10 cellular contexts compared by ENCODE assay signal in the genomic region with DNA sequence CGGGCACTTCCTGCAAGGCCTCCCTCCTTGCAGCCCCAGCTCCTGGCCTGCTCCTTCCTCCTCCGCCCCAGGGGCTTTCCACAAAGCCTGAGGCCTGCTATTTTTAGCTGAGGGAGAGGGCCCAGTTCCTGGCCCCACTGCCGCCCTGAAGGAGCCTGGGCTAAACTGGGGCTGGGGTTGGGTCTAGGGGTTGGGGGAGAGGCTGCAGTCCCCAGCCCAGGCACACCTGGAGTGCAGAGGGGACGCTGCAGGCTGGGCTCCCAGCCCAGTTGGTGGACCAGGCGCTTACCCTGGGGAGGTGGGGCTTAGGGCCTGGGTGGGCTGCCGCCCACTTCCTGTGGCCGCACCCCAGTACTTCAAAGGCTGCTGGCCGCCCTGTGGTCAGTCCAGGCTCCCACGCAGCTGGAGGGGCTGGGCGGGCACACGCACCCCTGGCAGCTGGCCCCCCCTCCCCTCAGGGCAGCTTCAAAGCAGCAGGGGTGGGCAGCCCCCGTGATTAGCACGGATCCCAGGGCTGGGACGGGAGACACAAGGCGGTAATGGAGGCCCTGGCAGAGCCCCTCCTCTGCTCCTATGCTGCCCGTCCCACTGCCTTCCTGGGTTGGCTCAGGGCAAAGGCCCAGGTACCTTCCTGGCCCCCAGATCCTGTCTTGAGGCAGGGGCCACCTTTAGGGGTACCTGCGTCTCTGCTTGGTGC. TPM values are rescaled to one million over a fixed set of nuclear protein-coding genes. Genes with fewer than 3 reads are reported as not detected.
DNase-seq lines count a peak whose midpoint lies in the region; ATAC-seq and TF ChIP-seq lines count a peak whose summit lies in the region.
"Had no signal": no experiment of that assay in that cellular context is flagged by ENCODE, and none has a peak within 500 bp of the region (broad histone marks: within the 10 kb centered on the region; RNA-seq: fewer than 3 reads in every experiment).

No MANE protein-coding gene starts in this region.

- H2BK120ac ChIP-seq in trophoblast cell (ENCODE audit: insufficient read depth, low read length, poor library complexity), result peak overlapping the region; percentile 23

- H3K4me3 ChIP-seq in OCI-LY3 (ENCODE audit: low read length) (peak overlapping the region; percentile 11; the same call in 1 of the 2 replicates), cardiac muscle cell (no peak overlapping the region), trophoblast cell (ENCODE audit: low read depth, low read length) (no peak overlapping the region)

- H2BK12ac ChIP-seq in trophoblast cell (ENCODE audit: low read length), result peak overlapping the region; percentile 78

- H3K27ac ChIP-seq in OCI-LY3 (ENCODE audit: low read length) (peak overlapping the region; percentile 21; the same call in 1 of the 2 replicates), cardiac muscle cell (peak overlapping the region; percentile 95), trophoblast cell (ENCODE audit: low read depth, low read length) (no peak overlapping the region)

- H3K9me3 ChIP-seq in OCI-LY3 (ENCODE audit: insufficient read depth, low read length) (no peaks in the 10 kb centered on the region), cardiac muscle cell (ENCODE audit: low read depth) (no peaks in the 10 kb centered on the region), trophoblast cell (ENCODE audit: insufficient read depth, low read depth, low read length) (peaks cover 3% of the 10 kb centered on the region)

- peak overlapping the region; percentile 10 for H3K4ac ChIP-seq in trophoblast cell (ENCODE audit: low read depth, low read length)

- peak overlapping the region; percentile 47 for H4K12ac ChIP-seq in trophoblast cell (ENCODE audit: low read depth, low read length)

- no peaks in the 10 kb centered on the region for H4K20me1 ChIP-seq in OCI-LY3 (ENCODE audit: insufficient read depth, low read length)

- peak overlapping the region; percentile 14 for H2BK5ac ChIP-seq in trophoblast cell (ENCODE audit: low read depth, low read length, poor library complexity)

- peak overlapping the region; percentile 82 for H3K14ac ChIP-seq in trophoblast cell (ENCODE audit: low read length)

- TF ChIP-seq CTCF in OCI-LY3 (IDR thresholded peaks at IDR 0.05; ENCODE audit: low read depth, low read length), result no peak
- no peak for TF ChIP-seq CTCF in cardiac muscle cell (IDR thresholded peaks at IDR 0.05; ENCODE audit: low read depth, low read length)

- H3K9ac ChIP-seq in OCI-LY3 (ENCODE audit: low read length) (peak overlapping the region; percentile 45; the same call in 1 of the 2 replicates), trophoblast cell (ENCODE audit: low read length) (no peak overlapping the region)

- in situ Hi-C loops in G401 (cut with HindIII; ENCODE audit: low sequenced_read_pairs), result no loop called here

- DNase-seq in Daoy (ENCODE audit: low read depth), result peak; percentile 44
- peak in 1 of 2 donors; percentile 25 for DNase-seq in cardiac muscle cell (ENCODE audit: low read depth in 1 of 2, low spot score in 1 of 2)
- no peak for DNase-seq in trophoblast cell
- no peak for DNase-seq in activated CD4-positive, CD25-positive, alpha-beta regulatory T cell (lab: John Stamatoyannopoulos, UW)
- no peak for DNase-seq in G401 (ENCODE audit: low spot score)
- DNase-seq in LoVo (ENCODE audit: low spot score), result no peak
- DNase-seq: COR-L47 had no signal

- peak overlapping the region; percentile 53 for H4K91ac ChIP-seq in trophoblast cell (ENCODE audit: low read depth, low read length)

- H3K36me3 ChIP-seq in OCI-LY3 (replicated peaks; ENCODE audit: low read depth, low read length) (no peaks in the 10 kb centered on the region), cardiac muscle cell (no peaks in the 10 kb centered on the region), trophoblast cell (ENCODE audit: control insufficient read depth in 1 of 2, insufficient read depth in 2 of 2, low read length in 2 of 2) (no peaks in the 10 kb centered on the region)

- H2AFZ ChIP-seq in OCI-LY3 (ENCODE audit: low read depth, low read length) (peak overlapping the region; percentile 23; the same call in 1 of the 2 replicates), trophoblast cell (ENCODE audit: insufficient read depth, low read length, poor library complexity) (peak overlapping the region; percentile 57)

- H3K27me3 ChIP-seq in OCI-LY3 (ENCODE audit: low read depth, low read length) (peaks cover 12% of the 10 kb centered on the region), cardiac muscle cell (no peaks in the 10 kb centered on the region), trophoblast cell (ENCODE audit: insufficient read depth, low read length) (no peaks in the 10 kb centered on the region)

- peak overlapping the region; percentile 23 for H3K18ac ChIP-seq in trophoblast cell (ENCODE audit: low read length)

- peak overlapping the region; percentile 82 for H4K8ac ChIP-seq in trophoblast cell (ENCODE audit: low read depth, low read length)

- ATAC-seq in HG03571 (IDR thresholded peaks at IDR 0.05; ENCODE audit: unreplicated experiment), result no peak

- no CpG with 5 or more reads among the region's 17 CpGs for whole genome bisulfite sequencing in trophoblast cell (ENCODE audit: extremely low coverage, insufficient coverage, insufficient read length)

- H3K4me1 ChIP-seq in OCI-LY3 (ENCODE audit: low read length) (peaks cover 32% of the 10 kb centered on the region), cardiac muscle cell (ENCODE audit: low read depth) (peaks cover 51% of the 10 kb centered on the region), trophoblast cell (ENCODE audit: control insufficient read depth in 1 of 2, insufficient read depth in 2 of 2, low read length in 2 of 2) (peaks cover 36 to 43% of the 10 kb centered on the region in 2 experiments)

- H3K23ac ChIP-seq in trophoblast cell (ENCODE audit: low read length), result no peak overlapping the region

- H3K79me1 ChIP-seq in trophoblast cell (ENCODE audit: low read length), result peaks cover 21% of the 10 kb centered on the region

- H3K4me2 ChIP-seq in OCI-LY3 (ENCODE audit: low read length) (peak overlapping the region; percentile 50), trophoblast cell (ENCODE audit: low read length) (no peak overlapping the region)

- H3K79me2 ChIP-seq in OCI-LY3 (ENCODE audit: low read length) (no peaks in the 10 kb centered on the region), trophoblast cell (ENCODE audit: control insufficient read depth, insufficient read depth, low read length, poor library complexity) (no peaks in the 10 kb centered on the region)

- peak overlapping the region; percentile 20 for H2AK5ac ChIP-seq in trophoblast cell (ENCODE audit: low read length)

RNA-seq across cellular contexts. Expression of a gene that starts 7.1 kb away (rescaled TPM):
- total RNA-seq in Daoy (2014; rRNA removed; shearing (Covaris generic)), result not detected in 2 replicates
- total RNA-seq in cardiac muscle cell, result not detected in 2 replicates
- 3.4 and 4.6 TPM in 2 replicates for polyA plus RNA-seq in cardiac muscle cell
- polyA plus RNA-seq in trophoblast cell (2013), result not detected in 2 replicates
- total RNA-seq in G401 (2014; rRNA removed; shearing (Covaris generic)), result 0.74 TPM in 1 of 2 replicates, not detected in the other
- total RNA-seq: LHCN-M2 had no signal

RNA-seq across cellular contexts. Expression of a gene that starts 10.9 kb away (rescaled TPM):
- 80.3 and 92.0 TPM in 2 replicates for total RNA-seq in Daoy (2014; rRNA removed; shearing (Covaris generic))
- total RNA-seq in cardiac muscle cell, result 103 and 105 TPM in 2 replicates
- polyA plus RNA-seq in cardiac muscle cell, result 114 and 121 TPM in 2 replicates
- 67.0 and 68.3 TPM in 2 replicates for polyA plus RNA-seq in trophoblast cell (2013)
- total RNA-seq in G401 (2014; rRNA removed; shearing (Covaris generic)), result 129 and 141 TPM in 2 replicates

RNA-seq across cellular contexts. Expression of a gene that starts 23.2 kb away (rescaled TPM):
- 3.4 and 3.5 TPM in 2 replicates for total RNA-seq in Daoy (2014; rRNA removed; shearing (Covaris generic))
- total RNA-seq in cardiac muscle cell, result 43.1 and 53.4 TPM in 2 replicates
- polyA plus RNA-seq in cardiac muscle cell, result 24.1 and 24.5 TPM in 2 replicates
- polyA plus RNA-seq in trophoblast cell (2013), result 5.9 and 6.3 TPM in 2 replicates
- total RNA-seq in G401 (2014; rRNA removed; shearing (Covaris generic)), result 39.7 and 42.5 TPM in 2 replicates

RNA-seq across cellular contexts. Expression of a gene that starts 40.7 kb away (rescaled TPM):
- total RNA-seq in Daoy (2014; rRNA removed; shearing (Covaris generic)), result 34.4 and 40.1 TPM in 2 replicates
- 37.7 and 45.4 TPM in 2 replicates for total RNA-seq in cardiac muscle cell
- polyA plus RNA-seq in cardiac muscle cell, result 9.4 and 10.2 TPM in 2 replicates
- polyA plus RNA-seq in trophoblast cell (2013), result 24.9 and 25.0 TPM in 2 replicates
- total RNA-seq in G401 (2014; rRNA removed; shearing (Covaris generic)), result 38.6 and 43.6 TPM in 2 replicates
